2 cellular contexts compared by ENCODE assay signal in genomic region chr2:20650412-20650879, GRCh38.
TF ChIP-seq lines count a peak whose summit lies in the region.

No MANE protein-coding gene starts in this region.

TF ChIP-seq in HEK293T, 16 proteins besides CTCF, POLR2A, EP300 and RAD21 (continued from another document):
- TF ChIP-seq PKNOX1 (IDR thresholded peaks at IDR 0.05) (no peak), ZNF384 (IDR thresholded peaks at IDR 0.05) (no peak), L3MBTL2 (conservative IDR thresholded peaks at IDR 0.05) (no peak), HDGF (IDR thresholded peaks at IDR 0.05; ENCODE audit: borderline replicate concordance) (no peak), FOXK2 (IDR thresholded peaks at IDR 0.05) (no peak), ARNT (IDR thresholded peaks at IDR 0.05) (no peak), FOXM1 (IDR thresholded peaks at IDR 0.05; ENCODE audit: borderline replicate concordance) (no peak), CTBP1 (IDR thresholded peaks at IDR 0.05; ENCODE audit: borderline replicate concordance) (no peak), LEF1 (IDR thresholded peaks at IDR 0.05; ENCODE audit: borderline replicate concordance) (no peak), BHLHE40 (IDR thresholded peaks at IDR 0.05; ENCODE audit: borderline replicate concordance) (no peak), SP1 (IDR thresholded peaks at IDR 0.05) (no peak), FOXA1 (IDR thresholded peaks at IDR 0.05) (no peak)

TF ChIP-seq in GM12878, 131 proteins besides CTCF, POLR2A, EP300 and RAD21 (continued from another document):
- no peak for TF ChIP-seq ZBTB40 (IDR thresholded peaks at IDR 0.05; ENCODE audit: borderline replicate concordance)
- TF ChIP-seq SIN3A (IDR thresholded peaks at IDR 0.05; ENCODE audit: low read depth, low read length): 0 out of 2 replicates have a peak, but pooled peaks have one; percentile 4
- no peak for TF ChIP-seq NR2F1 (conservative IDR thresholded peaks at IDR 0.05)
- TF ChIP-seq SREBF1 (IDR thresholded peaks at IDR 0.05; ENCODE audit: low read length): no peak
- no peak for TF ChIP-seq PAX5 (IDR thresholded peaks at IDR 0.05; ENCODE audit: borderline replicate concordance, low read depth, low read length)
- TF ChIP-seq, protein P1, sequence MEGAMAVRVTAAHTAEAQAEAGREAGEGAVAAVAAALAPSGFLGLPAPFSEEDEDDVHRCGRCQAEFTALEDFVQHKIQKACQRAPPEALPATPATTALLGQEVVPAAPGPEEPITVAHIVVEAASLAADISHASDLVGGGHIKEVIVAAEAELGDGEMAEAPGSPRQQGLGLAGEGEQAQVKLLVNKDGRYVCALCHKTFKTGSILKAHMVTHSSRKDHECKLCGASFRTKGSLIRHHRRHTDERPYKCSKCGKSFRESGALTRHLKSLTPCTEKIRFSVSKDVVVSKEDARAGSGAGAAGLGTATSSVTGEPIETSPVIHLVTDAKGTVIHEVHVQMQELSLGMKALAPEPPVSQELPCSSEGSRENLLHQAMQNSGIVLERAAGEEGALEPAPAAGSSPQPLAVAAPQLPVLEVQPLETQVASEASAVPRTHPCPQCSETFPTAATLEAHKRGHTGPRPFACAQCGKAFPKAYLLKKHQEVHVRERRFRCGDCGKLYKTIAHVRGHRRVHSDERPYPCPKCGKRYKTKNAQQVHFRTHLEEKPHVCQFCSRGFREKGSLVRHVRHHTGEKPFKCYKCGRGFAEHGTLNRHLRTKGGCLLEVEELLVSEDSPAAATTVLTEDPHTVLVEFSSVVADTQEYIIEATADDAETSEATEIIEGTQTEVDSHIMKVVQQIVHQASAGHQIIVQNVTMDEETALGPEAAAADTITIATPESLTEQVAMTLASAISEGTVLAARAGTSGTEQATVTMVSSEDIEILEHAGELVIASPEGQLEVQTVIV (IDR thresholded peaks at IDR 0.05; ENCODE audit: borderline replicate concordance, partially characterized antibody): no peak
- TF ChIP-seq IRF5 (IDR thresholded peaks at IDR 0.05; ENCODE audit: borderline replicate concordance): no peak
- TF ChIP-seq ZSCAN29 (IDR thresholded peaks at IDR 0.05): no peak
- TF ChIP-seq KDM1A (IDR thresholded peaks at IDR 0.05; ENCODE audit: borderline replicate concordance): no peak
